Comparison of ENCODE assay signal across 9 cellular contexts in genomic region chr22:21569459-21570161, GRCh38. TPM values are rescaled to one million over a fixed set of nuclear protein-coding genes. Genes with fewer than 3 reads are reported as not detected.
A peak's percentile ranks its signal among the peaks of the same experiment; 100 is the strongest.
DNase-seq lines count a peak whose midpoint lies in the region; ATAC-seq and TF ChIP-seq lines count a peak whose summit lies in the region.
"Had no signal": no experiment of that assay in that cellular context is flagged by ENCODE, and none has a peak within 500 bp of the region (broad histone marks: within the 10 kb centered on the region; RNA-seq: fewer than 3 reads in every experiment).

No MANE protein-coding gene starts in this region.

- POLR2A ChIA-PET in CD8-positive, alpha-beta T cell (lab: Charles Lee), result interaction anchor here (1.3 to 2.0 kb wide), 2 partner anchors 60 to 83 kb away, joined by 3 to 7 read pairs; partner anchors contain the start of gene YDJC
- POLR2A ChIA-PET in naive thymus-derived CD8-positive, alpha-beta T cell (lab: Charles Lee), result interaction anchor here (0.7 to 0.8 kb wide), 2 partner anchors 46 to 956 kb away, joined by 5 read pairs; no protein-coding TSS in a partner anchor

- CTCF ChIA-PET in CD8-positive, alpha-beta T cell (lab: Charles Lee), result interaction anchor here (1.1 kb wide), 1 partner anchor 60 kb away, joined by 3 read pairs; the partner anchor contains the start of gene YDJC

- H2AFZ ChIP-seq in KMS-11 (ENCODE audit: low read depth), result no peak overlapping the region

- H3K4me1 ChIP-seq in CD8-positive, alpha-beta T cell (ENCODE audit: insufficient read depth, low read length), result peaks cover 61% of the 10 kb centered on the region
- H3K4me1 ChIP-seq in KMS-11 (ENCODE audit: low read depth, poor library complexity, severe bottlenecking), result peaks cover 33% of the 10 kb centered on the region
- peaks cover 44 to 63% (median 54%) of the 10 kb centered on the region in 4 donors for H3K4me1 ChIP-seq in transverse colon
- peaks cover 0 to 3% of the 10 kb centered on the region in 2 donors for H3K4me1 ChIP-seq in aorta (ENCODE audit: control insufficient read depth in 1 of 2, insufficient read depth in 2 of 2, low read length in 2 of 2)

- no peak for ATAC-seq in CD8-positive, alpha-beta T cell
- ATAC-seq in naive thymus-derived CD8-positive, alpha-beta T cell, result no peak
- ATAC-seq in aorta (ENCODE audit: low FRiP score), result no peak

- H3K4me3 Mint-ChIP-seq in CD8-positive, alpha-beta T cell, result peak overlapping the region; percentile 87
- H3K4me3 Mint-ChIP-seq in naive thymus-derived CD8-positive, alpha-beta T cell, result peak overlapping the region; percentile 59 to 95 (median 90)

- peak overlapping the region; percentile 99; the same call in 1 of the 2 replicates for H3K9ac ChIP-seq in KMS-11

- H3K9me3 ChIP-seq in CD8-positive, alpha-beta T cell (ENCODE audit: low read length), result no peaks in the 10 kb centered on the region
- no peaks in the 10 kb centered on the region for H3K9me3 ChIP-seq in transverse colon
- H3K9me3 ChIP-seq in aorta (ENCODE audit: control insufficient read depth, low read length), result no peaks in the 10 kb centered on the region

- H3K36me3 ChIP-seq in CD8-positive, alpha-beta T cell (ENCODE audit: insufficient read depth, low read length), result no peaks in the 10 kb centered on the region
- H3K36me3 ChIP-seq in KMS-11 (ENCODE audit: insufficient read depth) (no peaks in the 10 kb centered on the region), transverse colon (no peaks in the 10 kb centered on the region), aorta (ENCODE audit: control insufficient read depth in 1 of 2, insufficient read depth in 2 of 2, low read length in 1 of 2) (peaks cover 0 to 2% of the 10 kb centered on the region in 2 donors)

- peak overlapping the region; percentile 87 for H3K27ac Mint-ChIP-seq in CD8-positive, alpha-beta T cell
- peak overlapping the region; percentile 60 to 92 (median 82) for H3K27ac Mint-ChIP-seq in naive thymus-derived CD8-positive, alpha-beta T cell

- in situ Hi-C loops in transverse colon (cut with MboI; ENCODE audit: low pct_ligation_motif_present in 1 of 4, low pct_unique_long_range_greater_than_20kb in 1 of 4, low sequenced_read_pairs in 3 of 4), result no loop called here

- H4K20me1 ChIP-seq in KMS-11 (ENCODE audit: insufficient read depth), result peaks cover 47% of the 10 kb centered on the region

- H3K27me3 Mint-ChIP-seq in CD8-positive, alpha-beta T cell (ENCODE audit: low read depth), result no peaks in the 10 kb centered on the region
- no peaks in the 10 kb centered on the region for H3K27me3 Mint-ChIP-seq in naive thymus-derived CD8-positive, alpha-beta T cell

- no peak for TF ChIP-seq POLR2A in transverse colon (IDR thresholded peaks at IDR 0.05)

- H3K4me3 ChIP-seq in CD8-positive, alpha-beta T cell (ENCODE audit: low read depth, low read length), result no peak overlapping the region
- H3K4me3 ChIP-seq in KMS-11 (IDR thresholded peaks at IDR 0.05; ENCODE audit: insufficient read depth, low read depth, low read length) (no peak overlapping the region), transverse colon (peak overlapping the region in 1 of 4 donors; percentile 90), aorta (ENCODE audit: low read length in 2 of 2) (no peak overlapping the region)

- peak overlapping the region; percentile 97 for H3K4me2 ChIP-seq in KMS-11

- no peak for TF ChIP-seq EP300 in transverse colon (IDR thresholded peaks at IDR 0.05; ENCODE audit: low read depth)

- DNase-seq in CD8-positive, alpha-beta T cell, result no peak
- DNase-seq in naive thymus-derived CD8-positive, alpha-beta T cell, result no peak
- DNase-seq in transverse colon (no peak), aorta (no peak), NCI-H446 (lab: John Stamatoyannopoulos, UW) (no peak), NCI-H510A treated with DMSO at 0.1 percent for 48 hours (lab: John Stamatoyannopoulos, UW) (no peak)
- DNase-seq: NCI-H1092 had no signal

- H3K27ac ChIP-seq in CD8-positive, alpha-beta T cell (ENCODE audit: low read depth, low read length), result no peak overlapping the region
- no peak overlapping the region for H3K27ac ChIP-seq in KMS-11
- peak overlapping the region; percentile 13 for H3K27ac ChIP-seq in adipose tissue (ENCODE audit: low read depth, low read length)
- peak overlapping the region in 1 of 4 donors; percentile 96 for H3K27ac ChIP-seq in transverse colon
- no peak overlapping the region for H3K27ac ChIP-seq in aorta (ENCODE audit: low read depth in 1 of 2, low read length in 2 of 2)

- 48 to 57% (median 49%) methylated on average over 8 of the region's 8 CpGs for WGBS in adipose tissue, 3 donors
- 49 to 59% methylated on average over 8 of the region's 8 CpGs for WGBS in transverse colon (ENCODE audit: low coverage in 1 of 2), 2 donors
- 67 to 70% methylated on average over 8 of the region's 8 CpGs for WGBS in aorta, 2 donors

- H3K4me1 Mint-ChIP-seq in CD8-positive, alpha-beta T cell (ENCODE audit: low read depth), result peaks cover 60% of the 10 kb centered on the region
- H3K4me1 Mint-ChIP-seq in naive thymus-derived CD8-positive, alpha-beta T cell, result peaks cover 28 to 63% (median 59%) of the 10 kb centered on the region in 4 donors

- no peak for TF ChIP-seq CTCF in CD8-positive, alpha-beta T cell (IDR thresholded peaks at IDR 0.05)
- TF ChIP-seq CTCF in KMS-11 (conservative IDR thresholded peaks at IDR 0.05; ENCODE audit: low read depth, low read length), result no peak
- TF ChIP-seq CTCF in transverse colon (IDR thresholded peaks at IDR 0.05), result no peak

- no peaks in the 10 kb centered on the region for H3K9me3 Mint-ChIP-seq in CD8-positive, alpha-beta T cell
- no peaks in the 10 kb centered on the region for H3K9me3 Mint-ChIP-seq in naive thymus-derived CD8-positive, alpha-beta T cell

- no peaks in the 10 kb centered on the region for H3K27me3 ChIP-seq in CD8-positive, alpha-beta T cell (ENCODE audit: insufficient read depth, low read length)
- H3K27me3 ChIP-seq in KMS-11 (ENCODE audit: insufficient read depth, low read depth) (no peaks in the 10 kb centered on the region), transverse colon (no peaks in the 10 kb centered on the region), aorta (ENCODE audit: control insufficient read depth in 1 of 2, insufficient read depth in 2 of 2, low read length in 1 of 2) (no peaks in the 10 kb centered on the region)

- intact Hi-C loops in CD8-positive, alpha-beta T cell (cut with DNase I, micrococcal nuclease), result loop anchor here in 1 of 2 experiments (2.0 kb wide), 1 partner anchor 15 kb away; no protein-coding TSS in a partner anchor
- intact Hi-C loops in transverse colon (cut with DNase I; ENCODE audit: low total_unique reads) (no loop called here), aorta (cut with DNase I) (no loop called here)

- H3K79me2 ChIP-seq in KMS-11 (ENCODE audit: insufficient read depth, low read depth), result peaks cover 74% of the 10 kb centered on the region

- peaks cover 26% of the 10 kb centered on the region for H3K36me3 Mint-ChIP-seq in CD8-positive, alpha-beta T cell
- peaks cover 0 to 16% (median 0%) of the 10 kb centered on the region in 3 donors for H3K36me3 Mint-ChIP-seq in naive thymus-derived CD8-positive, alpha-beta T cell

RNA-seq across cellular contexts. Expression of gene UBE2L3, which starts 2.1 kb away (rescaled TPM):
- 10 to 100 TPM; 20.7 to 22.4 TPM for total RNA-seq in CD8-positive, alpha-beta T cell
- polyA plus RNA-seq in adipose tissue (10 to 100 TPM; 21.4 to 56.3 (median 47.6) TPM), aorta (10 to 100 TPM; 42.6 to 54.5 TPM)
- 10 to 100 TPM; 33.3 to 34.5 TPM for total RNA-seq in naive thymus-derived CD8-positive, alpha-beta T cell
- polyA plus RNA-seq in naive thymus-derived CD8-positive, alpha-beta T cell, result 10 to 100 TPM; 88.4 to 97.6 (median 96.8) TPM
- total RNA-seq in transverse colon (10 to 100 TPM; 21.9 to 48.7 (median 33.5) TPM), aorta (10 to 100 TPM; 34.1 to 39.4 TPM)

RNA-seq across cellular contexts. Expression of gene RIMBP3C, which starts 18.3 kb away (rescaled TPM):
- total RNA-seq in CD8-positive, alpha-beta T cell, result not detected
- polyA plus RNA-seq in adipose tissue, result under 1 TPM in 2 of 3 donors, not detected in 1; 0.01 TPM
- 1 to 10 TPM; 3.2 to 3.5 TPM for total RNA-seq in naive thymus-derived CD8-positive, alpha-beta T cell
- under 1 TPM in 2 of 3 donors, not detected in 1; 0.39 to 0.55 TPM for polyA plus RNA-seq in naive thymus-derived CD8-positive, alpha-beta T cell
- not detected for total RNA-seq in transverse colon
- under 1 TPM in 1 of 2 donors, not detected in 1; 0.32 TPM for total RNA-seq in aorta
- not detected for polyA plus RNA-seq in aorta
